In the genomic region with DNA sequence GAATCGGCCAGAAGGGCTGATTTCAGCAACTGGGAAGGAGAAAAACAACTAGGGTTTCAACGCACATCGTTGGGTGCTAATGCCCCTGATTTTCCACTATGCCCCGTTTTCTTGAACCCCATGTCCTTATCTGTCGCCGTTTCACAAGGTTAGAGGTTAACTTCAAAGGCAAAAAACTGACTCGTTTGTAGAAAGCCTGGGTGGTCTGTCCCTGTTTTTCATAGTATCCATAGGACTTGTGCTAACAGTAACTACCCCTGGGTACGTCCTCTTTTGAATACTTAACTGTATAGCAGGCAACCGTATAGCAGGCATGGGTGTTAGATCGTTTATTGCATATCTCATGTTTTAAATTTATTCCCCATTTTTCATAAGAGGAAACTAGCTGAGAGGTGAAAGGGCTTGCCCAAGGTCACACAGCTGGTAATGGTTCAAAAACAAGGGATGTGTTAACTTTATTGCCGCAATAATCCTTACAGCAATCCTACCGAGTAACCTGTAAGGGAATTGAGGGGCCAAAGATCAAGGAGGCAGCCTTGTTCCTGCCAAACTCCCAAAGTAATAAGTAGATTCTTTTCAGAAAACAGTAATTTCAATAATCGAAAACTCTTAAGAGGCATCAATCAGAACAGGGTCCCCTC, we compare ENCODE assay signal across 8 cellular contexts. TPM values are rescaled to one million over a fixed set of nuclear protein-coding genes. Genes with fewer than 3 reads are reported as not detected.
DNase-seq lines count a peak whose midpoint lies in the region; FAIRE-seq and TF ChIP-seq lines count a peak whose summit lies in the region.

No MANE protein-coding gene starts in this region.

- WGBS in testis, 2 donors, result 17 to 18% methylated on average over 12 to 13 of the region's 13 CpGs

- peak overlapping the region; percentile 41 to 56 for H3K9ac ChIP-seq in kidney (ENCODE audit: low read length in 2 of 2)

- H3K9me3 ChIP-seq in kidney (ENCODE audit: control insufficient read depth in 1 of 2, low read length in 2 of 2), result no peaks in the 10 kb centered on the region
- no peaks in the 10 kb centered on the region for H3K9me3 ChIP-seq in testis
- H3K9me3 ChIP-seq in BE2C, result no peaks in the 10 kb centered on the region

- H3K4me1 Mint-ChIP-seq in activated CD4-positive, alpha-beta T cell treated with anti-CD3 and anti-CD28 coated beads, Interleukin-2, amount 10 ng/mL, durations not matched to agents 24 days and 14 days, result peaks cover 61% of the 10 kb centered on the region
- H3K4me1 Mint-ChIP-seq in activated T-helper 1 cell treated with anti-CD3 and anti-CD28 coated beads, Interleukin-12 subunit alpha, Interleukin-12 subunit beta, Interleukin-2, Interleukin-4 antibody, amounts not matched to agents 30 ng/mL and 10 ng/mL and 1 ng/mL, durations not matched to agents 14 hours and 24 hours and 36 hours (ENCODE audit: low read depth), result peaks cover 80% of the 10 kb centered on the region

- H3K4me1 ChIP-seq in kidney (ENCODE audit: control insufficient read depth in 1 of 2, insufficient read depth in 1 of 2, low read depth in 1 of 2, low read length in 2 of 2), result peaks cover 0 to 3% of the 10 kb centered on the region in 2 donors
- H3K4me1 ChIP-seq in testis, result peaks cover 9% of the 10 kb centered on the region
- H3K4me1 ChIP-seq in BE2C, result no peaks in the 10 kb centered on the region

- H3K27ac Mint-ChIP-seq in activated CD4-positive, alpha-beta T cell treated with anti-CD3 and anti-CD28 coated beads, Interleukin-2, amount 10 ng/mL, durations not matched to agents 24 days and 14 days, result peak overlapping the region; percentile 87
- peak overlapping the region; percentile 87 for H3K27ac Mint-ChIP-seq in activated T-helper 1 cell treated with anti-CD3 and anti-CD28 coated beads, Interleukin-12 subunit alpha, Interleukin-12 subunit beta, Interleukin-2, Interleukin-4 antibody, amounts not matched to agents 30 ng/mL and 10 ng/mL and 1 ng/mL, durations not matched to agents 14 hours and 24 hours and 36 hours

- peaks cover 2% of the 10 kb centered on the region for H3K36me3 Mint-ChIP-seq in activated CD4-positive, alpha-beta T cell treated with anti-CD3 and anti-CD28 coated beads, Interleukin-2, amount 10 ng/mL, durations not matched to agents 24 days and 14 days (ENCODE audit: low read depth)
- peaks cover 8% of the 10 kb centered on the region for H3K36me3 Mint-ChIP-seq in activated T-helper 1 cell treated with anti-CD3 and anti-CD28 coated beads, Interleukin-12 subunit alpha, Interleukin-12 subunit beta, Interleukin-2, Interleukin-4 antibody, amounts not matched to agents 30 ng/mL and 10 ng/mL and 1 ng/mL, durations not matched to agents 14 hours and 24 hours and 36 hours (ENCODE audit: low read depth)

- peak overlapping the region; percentile 84 for H3K4me3 Mint-ChIP-seq in activated CD4-positive, alpha-beta T cell treated with anti-CD3 and anti-CD28 coated beads, Interleukin-2, amount 10 ng/mL, durations not matched to agents 24 days and 14 days
- H3K4me3 Mint-ChIP-seq in activated T-helper 1 cell treated with anti-CD3 and anti-CD28 coated beads, Interleukin-12 subunit alpha, Interleukin-12 subunit beta, Interleukin-2, Interleukin-4 antibody, amounts not matched to agents 30 ng/mL and 10 ng/mL and 1 ng/mL, durations not matched to agents 14 hours and 24 hours and 36 hours, result peak overlapping the region; percentile 89

- TF ChIP-seq POLR2A in testis (IDR thresholded peaks at IDR 0.05), result no peak

- peak overlapping the region; percentile 74 to 84 for H3K4me3 ChIP-seq in kidney (ENCODE audit: low read length in 2 of 2)
- H3K4me3 ChIP-seq in testis, result peak overlapping the region; percentile 64 to 71
- no peak overlapping the region; the same call in 1 of the 2 replicates for H3K4me3 ChIP-seq in BE2C (ENCODE audit: low read depth, low read length)

- peak overlapping the region; percentile 56 to 62 for H3K27ac ChIP-seq in kidney (ENCODE audit: low read depth in 2 of 2, low read length in 2 of 2)
- H3K27ac ChIP-seq in testis, result peak overlapping the region in 1 of 2 donors; percentile 80

- FAIRE-seq in kidney (lab: Jason Lieb, UNC), result no peak

- H3K27me3 ChIP-seq in testis (no peaks in the 10 kb centered on the region), BE2C (peaks cover 22% of the 10 kb centered on the region)

- no peaks in the 10 kb centered on the region for H3K27me3 Mint-ChIP-seq in activated CD4-positive, alpha-beta T cell treated with anti-CD3 and anti-CD28 coated beads, Interleukin-2, amount 10 ng/mL, durations not matched to agents 24 days and 14 days
- no peaks in the 10 kb centered on the region for H3K27me3 Mint-ChIP-seq in activated T-helper 1 cell treated with anti-CD3 and anti-CD28 coated beads, Interleukin-12 subunit alpha, Interleukin-12 subunit beta, Interleukin-2, Interleukin-4 antibody, amounts not matched to agents 30 ng/mL and 10 ng/mL and 1 ng/mL, durations not matched to agents 14 hours and 24 hours and 36 hours (ENCODE audit: insufficient read depth)

- TF ChIP-seq CTCF in kidney (IDR thresholded peaks at IDR 0.05; ENCODE audit: borderline replicate concordance, extremely low read depth, insufficient read depth), result no peak
- TF ChIP-seq CTCF in testis (IDR thresholded peaks at IDR 0.05), result no peak
- no peak for TF ChIP-seq CTCF in BE2C (IDR thresholded peaks at IDR 0.05; ENCODE audit: low read depth, low read length)

- peak; percentile 81 for DNase-seq in activated CD4-positive, alpha-beta T cell treated with anti-CD3 and anti-CD28 coated beads, Interleukin-2, amount 10 ng/mL, durations not matched to agents 24 days and 14 days
- no peak for DNase-seq in activated CD4-positive, alpha-beta T cell treated with anti-CD3 and anti-CD28 coated beads, Interleukin-2, amount 50 U/mL, for 1 hour
- no peak for DNase-seq in activated T-helper 1 cell treated with anti-CD3 and anti-CD28 coated beads, Interleukin-12 subunit alpha, Interleukin-12 subunit beta, Interleukin-2, Interleukin-4 antibody, amounts not matched to agents 30 ng/mL and 10 ng/mL and 1 ng/mL, durations not matched to agents 14 hours and 24 hours and 36 hours (ENCODE audit: low spot score)
- no peak for DNase-seq in kidney
- DNase-seq in testis, result no peak
- DNase-seq in BE2C, result no peak
- DNase-seq in NCI-H2171 treated with DMSO at 0.1 percent for 48 hours (lab: John Stamatoyannopoulos, UW), result no peak
- no peak for DNase-seq in dedifferentiated amniotic fluid mesenchymal stem cell (ENCODE audit: extremely low spot score)

- no peaks in the 10 kb centered on the region for H3K9me3 Mint-ChIP-seq in activated CD4-positive, alpha-beta T cell treated with anti-CD3 and anti-CD28 coated beads, Interleukin-2, amount 10 ng/mL, durations not matched to agents 24 days and 14 days
- H3K9me3 Mint-ChIP-seq in activated T-helper 1 cell treated with anti-CD3 and anti-CD28 coated beads, Interleukin-12 subunit alpha, Interleukin-12 subunit beta, Interleukin-2, Interleukin-4 antibody, amounts not matched to agents 30 ng/mL and 10 ng/mL and 1 ng/mL, durations not matched to agents 14 hours and 24 hours and 36 hours, result peaks cover 6% of the 10 kb centered on the region

- intact Hi-C loops in activated CD4-positive, alpha-beta T cell treated with anti-CD3 and anti-CD28 coated beads, Interleukin-2, amount 10 ng/mL, durations not matched to agents 24 days and 14 days (cut with micrococcal nuclease), result loop anchor here (5.0 to 10.0 kb wide), 2 partner anchors 90 to 267 kb away; no protein-coding TSS in a partner anchor
- intact Hi-C loops in activated T-helper 1 cell treated with anti-CD3 and anti-CD28 coated beads, Interleukin-12 subunit alpha, Interleukin-12 subunit beta, Interleukin-2, Interleukin-4 antibody, amounts not matched to agents 30 ng/mL and 10 ng/mL and 1 ng/mL, durations not matched to agents 14 hours and 24 hours and 36 hours (cut with micrococcal nuclease), result loop anchor here (1.0 to 10.0 kb wide), 2 partner anchors 73 to 267 kb away; no protein-coding TSS in a partner anchor
- intact Hi-C loops in kidney (cut with DNase I) (no loop called here), testis (cut with DNase I; ENCODE audit: low total_unique reads) (no loop called here)

- H3K36me3 ChIP-seq in kidney (ENCODE audit: control insufficient read depth in 1 of 2, insufficient read depth in 2 of 2, low read length in 2 of 2) (no peaks in the 10 kb centered on the region), testis (ENCODE audit: low read depth, missing control alignments) (no peaks in the 10 kb centered on the region), BE2C (no peaks in the 10 kb centered on the region)

RNA-seq across cellular contexts. Expression of gene MGAT4A, which starts 0.9 kb away (rescaled TPM):
- total RNA-seq in activated CD4-positive, alpha-beta T cell treated with anti-CD3 and anti-CD28 coated beads, Interleukin-2, amount 10 ng/mL, durations not matched to agents 24 days and 14 days, result 48.8 and 49.2 TPM in 2 replicates
- 47.0 and 49.7 TPM in 2 replicates for total RNA-seq in activated T-helper 1 cell treated with anti-CD3 and anti-CD28 coated beads, Interleukin-12 subunit alpha, Interleukin-12 subunit beta, Interleukin-2, Interleukin-4 antibody, amounts not matched to agents 30 ng/mL and 10 ng/mL and 1 ng/mL, durations not matched to agents 14 hours and 24 hours and 36 hours
- 101 TPM for total RNA-seq in kidney
- 23.5 TPM for polyA plus RNA-seq in kidney (ENCODE audit: insufficient read depth, low read depth, low replicate concordance)
- total RNA-seq in testis, result 10 to 100 TPM; 13.8 to 13.9 TPM
- 12.1 TPM for polyA plus RNA-seq in testis (ENCODE audit: insufficient read depth, low read depth, low replicate concordance)
- 0.06 TPM for polyA plus RNA-seq in BE2C (2012; ENCODE audit: insufficient read depth, insufficient read length, low read depth)

Comparison
In these comparisons a context has a peak if more than half of its experiments do, and no peak if none do; other contexts are left out.
1. intact Hi-C loops: an anchor here in activated CD4-positive, alpha-beta T cell treated with anti-CD3 and anti-CD28 coated beads, Interleukin-2, amount 10 ng/mL, durations not matched to agents 24 days and 14 days (5.0 to 10.0 kb wide) and activated T-helper 1 cell treated with anti-CD3 and anti-CD28 coated beads, Interleukin-12 subunit alpha, Interleukin-12 subunit beta, Interleukin-2, Interleukin-4 antibody, amounts not matched to agents 30 ng/mL and 10 ng/mL and 1 ng/mL, durations not matched to agents 14 hours and 24 hours and 36 hours (1.0 to 10.0 kb wide); none called in kidney and testis.